ENCODE assay signal across 8 cellular contexts in the genomic region with DNA sequence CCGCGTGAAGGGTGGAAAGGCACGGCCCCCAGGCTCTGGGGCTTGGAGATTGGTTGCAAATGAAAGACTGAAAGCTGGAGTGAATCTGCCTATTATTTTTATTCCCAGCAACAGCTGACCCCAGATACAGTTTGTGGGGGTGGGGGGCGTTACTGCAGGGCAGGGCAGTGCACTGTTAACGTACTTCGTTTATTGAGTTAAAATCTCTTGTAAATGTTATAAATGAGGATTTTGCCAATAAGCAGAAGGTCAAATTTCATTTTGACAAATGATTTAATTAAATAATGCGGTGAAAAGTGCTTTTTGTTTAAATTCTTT. TPM values are rescaled to one million over a fixed set of nuclear protein-coding genes. Genes with fewer than 3 reads are reported as not detected.
DNase-seq lines count a peak whose midpoint lies in the region; ATAC-seq and TF ChIP-seq lines count a peak whose summit lies in the region.

No MANE protein-coding gene starts in this region.

- H3K9me2 ChIP-seq in GM23338 (ENCODE audit: insufficient read depth) = peaks cover 4% of the 10 kb centered on the region; the same call in 1 of the 2 replicates

- 1% methylated on average over 3 to 4 of the region's 7 CpGs for WGBS in gastroesophageal sphincter (ENCODE audit: low coverage in 1 of 2), 2 donors

- H3K27ac ChIP-seq in GM23338 (ENCODE audit: low read depth) (peak overlapping the region; percentile 97), gastroesophageal sphincter (peak overlapping the region; percentile 91 to 98 (median 96))

- CTCF ChIA-PET in WTC11 (lab: Charles Lee) = interaction anchor here (1.0 to 1.6 kb wide), 2 partner anchors 97 to 216 kb away, joined by 3 read pairs; no protein-coding TSS in a partner anchor

- ATAC-seq in GM23338 (no peak), WTC11 (no peak), gastroesophageal sphincter (no peak)

- TF ChIP-seq POLR2A in gastroesophageal sphincter (IDR thresholded peaks at IDR 0.05) = no peak

- H3K79me2 ChIP-seq in GM23338 (replicated peaks; ENCODE audit: insufficient read depth) = peaks cover 40% of the 10 kb centered on the region

- H3K36me3 ChIP-seq in GM23338 (ENCODE audit: insufficient read depth) = no peaks in the 10 kb centered on the region
- no peaks in the 10 kb centered on the region for H3K36me3 ChIP-seq in gastroesophageal sphincter
- H3K36me3 ChIP-seq in skeletal muscle satellite cell (ENCODE audit: insufficient read depth, low read length) = no peaks in the 10 kb centered on the region

- H3F3A ChIP-seq in GM23338 (replicated peaks; ENCODE audit: low read depth) = 0 out of 2 replicates have a peak, but pooled peaks cover 3% of the 10 kb centered on the region

- no peak overlapping the region for H2AFZ ChIP-seq in GM23338

- peaks cover 3% of the 10 kb centered on the region; the same call in 2 of the 3 replicates for H3K9me3 Mint-ChIP-seq in GM23338
- peaks cover 15% of the 10 kb centered on the region for H3K9me3 Mint-ChIP-seq in WTC11

- H3K4me3 ChIP-seq in GM23338 (peak overlapping the region; percentile 63), gastroesophageal sphincter (peak overlapping the region; percentile 44 to 73), skeletal muscle satellite cell (ENCODE audit: low read length) (peak overlapping the region; percentile 84)

- DNase-seq in GM23338 (ENCODE audit: low spot score) (no peak), WTC11 (ENCODE audit: low spot score) (no peak), SW 1271 (lab: John Stamatoyannopoulos, UW) (no peak), T-helper 9 cell (no peak), NCI-H1694 (lab: John Stamatoyannopoulos, UW) (no peak)
- no peak for DNase-seq in effector CD8-positive, alpha-beta T cell (lab: John Stamatoyannopoulos, UW)

- H3K4me3 Mint-ChIP-seq in GM23338 (peak overlapping the region; percentile 93), WTC11 (peak overlapping the region; percentile 93)

- H4K20me1 ChIP-seq in GM23338 (replicated peaks; ENCODE audit: insufficient read depth) = peaks cover 12% of the 10 kb centered on the region

- no peaks in the 10 kb centered on the region for H3K9me3 ChIP-seq in gastroesophageal sphincter
- no peaks in the 10 kb centered on the region for H3K9me3 ChIP-seq in skeletal muscle satellite cell (replicated peaks; ENCODE audit: low read length)

- H3K27me3 Mint-ChIP-seq in GM23338 (ENCODE audit: insufficient read depth, low read depth, poor library complexity) (peaks cover 5% of the 10 kb centered on the region), WTC11 (ENCODE audit: low read depth) (no peaks in the 10 kb centered on the region)

- POLR2A ChIA-PET in WTC11 (lab: Charles Lee) = interaction anchor here (1.0 to 2.4 kb wide), 5 partner anchors 10 to 296 kb away, joined by 3 to 15 read pairs (median 4); partner anchors contain the start of gene DYRK1A

- H3K36me3 Mint-ChIP-seq in GM23338 (ENCODE audit: low read depth) (peaks cover 11% of the 10 kb centered on the region; the same call in 2 of the 3 replicates), WTC11 (peaks cover 4% of the 10 kb centered on the region)

- no peak for TF ChIP-seq EP300 in gastroesophageal sphincter (IDR thresholded peaks at IDR 0.05)

- H3K27me3 ChIP-seq in GM23338 (ENCODE audit: insufficient read depth) (no peaks in the 10 kb centered on the region), gastroesophageal sphincter (no peaks in the 10 kb centered on the region), skeletal muscle satellite cell (ENCODE audit: control insufficient read depth, insufficient read depth, low read length) (no peaks in the 10 kb centered on the region)

- H3K27ac Mint-ChIP-seq in GM23338 (peak overlapping the region; percentile 97), WTC11 (peak overlapping the region; percentile 95)

- H3K4me1 Mint-ChIP-seq in GM23338 (peaks cover 30% of the 10 kb centered on the region), WTC11 (peaks cover 42% of the 10 kb centered on the region)

- H3K9ac ChIP-seq in skeletal muscle satellite cell (ENCODE audit: low read depth, low read length) = peak overlapping the region; percentile 96

- TF ChIP-seq CTCF in GM23338 (conservative IDR thresholded peaks at IDR 0.05; ENCODE audit: low read depth in 2 of 2) (no peak), WTC11 (IDR thresholded peaks at IDR 0.05) (no peak), gastroesophageal sphincter (IDR thresholded peaks at IDR 0.05) (no peak)

- peak overlapping the region; percentile 77 for H3K4me2 ChIP-seq in GM23338
- H3K4me2 ChIP-seq in skeletal muscle satellite cell (ENCODE audit: low read length) = peak overlapping the region; percentile 88

- H3K4me1 ChIP-seq in GM23338 (ENCODE audit: insufficient read depth) = peaks cover 13% of the 10 kb centered on the region
- H3K4me1 ChIP-seq in gastroesophageal sphincter = peaks cover 0 to 43% (median 4%) of the 10 kb centered on the region in 3 donors
- H3K4me1 ChIP-seq in skeletal muscle satellite cell (ENCODE audit: control insufficient read depth, insufficient read depth, low read length) = peaks cover 16% of the 10 kb centered on the region

TF ChIP-seq in GM23338, 12 proteins besides CTCF, POLR2A, EP300 and RAD21:
- TF ChIP-seq JUNB (IDR thresholded peaks at IDR 0.05; ENCODE audit: unreplicated experiment) = no peak
- TF ChIP-seq ETS1 (IDR thresholded peaks at IDR 0.05) = no peak

TF ChIP-seq in WTC11, 78 proteins besides CTCF, POLR2A, EP300 and RAD21:
- TF ChIP-seq ETV6 (CRISPR knock-in tag; IDR thresholded peaks at IDR 0.05) (no peak), NR3C1 (CRISPR knock-in tag; conservative IDR thresholded peaks at IDR 0.05; ENCODE audit: low read depth) (no peak), HMGA2 (CRISPR knock-in tag; IDR thresholded peaks at IDR 0.05) (no peak), NFATC4 (CRISPR knock-in tag; IDR thresholded peaks at IDR 0.05) (no peak), ZNF138 (CRISPR knock-in tag; conservative IDR thresholded peaks at IDR 0.05) (no peak), ATF1 (CRISPR knock-in tag; IDR thresholded peaks at IDR 0.05) (no peak), ZNF232 (CRISPR knock-in tag; IDR thresholded peaks at IDR 0.05) (no peak), ZBTB21 (CRISPR knock-in tag; IDR thresholded peaks at IDR 0.05; ENCODE audit: borderline replicate concordance) (no peak), KAT7 (CRISPR knock-in tag; IDR thresholded peaks at IDR 0.05; ENCODE audit: borderline replicate concordance) (no peak), USF1 (CRISPR knock-in tag; IDR thresholded peaks at IDR 0.05) (no peak)
- TF ChIP-seq, protein P1, sequence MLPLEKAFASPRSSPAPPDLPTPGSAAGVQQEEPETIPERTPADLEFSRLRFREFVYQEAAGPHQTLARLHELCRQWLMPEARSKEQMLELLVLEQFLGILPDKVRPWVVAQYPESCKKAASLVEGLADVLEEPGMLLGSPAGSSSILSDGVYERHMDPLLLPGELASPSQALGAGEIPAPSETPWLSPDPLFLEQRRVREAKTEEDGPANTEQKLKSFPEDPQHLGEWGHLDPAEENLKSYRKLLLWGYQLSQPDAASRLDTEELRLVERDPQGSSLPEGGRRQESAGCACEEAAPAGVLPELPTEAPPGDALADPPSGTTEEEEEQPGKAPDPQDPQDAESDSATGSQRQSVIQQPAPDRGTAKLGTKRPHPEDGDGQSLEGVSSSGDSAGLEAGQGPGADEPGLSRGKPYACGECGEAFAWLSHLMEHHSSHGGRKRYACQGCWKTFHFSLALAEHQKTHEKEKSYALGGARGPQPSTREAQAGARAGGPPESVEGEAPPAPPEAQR (CRISPR knock-in tag; IDR thresholded peaks at IDR 0.05) = no peak
- TF ChIP-seq, protein P2, sequence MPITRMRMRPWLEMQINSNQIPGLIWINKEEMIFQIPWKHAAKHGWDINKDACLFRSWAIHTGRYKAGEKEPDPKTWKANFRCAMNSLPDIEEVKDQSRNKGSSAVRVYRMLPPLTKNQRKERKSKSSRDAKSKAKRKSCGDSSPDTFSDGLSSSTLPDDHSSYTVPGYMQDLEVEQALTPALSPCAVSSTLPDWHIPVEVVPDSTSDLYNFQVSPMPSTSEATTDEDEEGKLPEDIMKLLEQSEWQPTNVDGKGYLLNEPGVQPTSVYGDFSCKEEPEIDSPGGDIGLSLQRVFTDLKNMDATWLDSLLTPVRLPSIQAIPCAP (CRISPR knock-in tag; IDR thresholded peaks at IDR 0.05) = no peak

RNA-seq across cellular contexts. Expression of gene VPS26C, which starts 1.0 kb away (rescaled TPM):
- total RNA-seq in GM23338 (2014; rRNA removed; shearing (Covaris generic)) = 79.1 and 91.2 TPM in 2 replicates
- 39.3 and 45.1 TPM in 2 replicates for polyA plus RNA-seq in GM23338 (2016; fragmentation: Nextera tagmentation; extraction: Ambion mirVana)
- total RNA-seq in WTC11 (2021) (55.0 to 62.8 TPM (median 56.7 TPM) in 3 replicates), gastroesophageal sphincter (10 to 100 TPM; 67.0 to 72.3 (median 68.4) TPM)
- total RNA-seq in skeletal muscle satellite cell (2012; rRNA removed) = 55.7 and 72.0 TPM in 2 replicates
